ENCODE assay signal across 30 cellular contexts in the genomic region with DNA sequence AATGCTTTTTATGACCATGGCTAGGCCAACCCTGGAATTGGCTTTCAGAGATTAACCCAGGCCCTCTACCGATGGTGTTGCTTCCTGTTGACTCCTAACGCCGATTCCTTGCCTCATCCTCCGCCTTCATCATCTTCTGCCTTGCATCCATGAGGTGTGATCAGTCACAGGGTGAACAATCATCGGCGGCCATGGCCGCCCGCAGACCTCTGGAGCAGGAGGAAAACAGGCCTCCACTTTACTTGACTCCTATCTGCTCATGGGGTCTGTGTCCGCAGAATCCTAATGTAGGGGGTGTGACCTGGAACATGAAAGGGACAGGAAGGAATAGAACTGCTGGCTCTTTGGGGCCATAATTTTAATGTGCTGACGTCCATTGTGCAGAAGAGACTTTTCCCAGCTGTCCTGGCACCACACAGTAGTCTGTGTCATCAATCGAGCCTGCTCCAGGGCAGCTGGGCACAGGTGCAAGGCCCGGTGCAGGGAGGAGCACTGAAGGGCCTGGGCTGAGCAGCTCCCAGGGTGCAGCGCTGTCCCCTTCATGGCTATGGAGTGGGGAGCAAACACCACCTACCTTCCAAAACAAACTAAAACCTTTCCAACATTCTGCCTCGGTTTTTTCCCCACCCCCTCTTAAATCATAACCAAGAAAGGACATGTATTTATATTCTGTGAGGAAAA. TPM values are rescaled to one million over a fixed set of nuclear protein-coding genes. Genes with fewer than 3 reads are reported as not detected.
A peak's percentile ranks its signal among the peaks of the same experiment; 100 is the strongest.
DNase-seq lines count a peak whose midpoint lies in the region; ATAC-seq and TF ChIP-seq lines count a peak whose summit lies in the region.
"Had no signal": no experiment of that assay in that cellular context is flagged by ENCODE, and none has a peak within 500 bp of the region (broad histone marks: within the 10 kb centered on the region; RNA-seq: fewer than 3 reads in every experiment).

No MANE protein-coding gene starts in this region.

- in situ Hi-C loops in mammary epithelial cell (cut with MboI; ENCODE audit: low sequenced_read_pairs in 2 of 2), result no loop called here

- H3K27me3 ChIP-seq in mammary epithelial cell (ENCODE audit: insufficient read depth, low read length), result no peaks in the 10 kb centered on the region
- H3K27me3 ChIP-seq in right lobe of liver, result no peaks in the 10 kb centered on the region
- no peaks in the 10 kb centered on the region for H3K27me3 ChIP-seq in tibial artery
- H3K27me3 ChIP-seq: suprapubic skin, uterus had no signal

- no peaks in the 10 kb centered on the region for H3K79me2 ChIP-seq in mammary epithelial cell (ENCODE audit: insufficient read depth, low read length)

- no peak overlapping the region for H3K27ac ChIP-seq in mammary epithelial cell (ENCODE audit: insufficient read depth, low read depth, low read length)
- peak overlapping the region in 1 of 3 donors; percentile 37 for H3K27ac ChIP-seq in right lobe of liver
- peak overlapping the region; percentile 87 to 89 for H3K27ac ChIP-seq in tibial artery
- H3K27ac ChIP-seq: skin epidermis, suprapubic skin, uterus had no signal

- H3K36me3 Mint-ChIP-seq in MCF 10A (ENCODE audit: insufficient read depth, unreplicated experiment) (no peaks in the 10 kb centered on the region), WTC11 (no peaks in the 10 kb centered on the region)
- H3K36me3 Mint-ChIP-seq: natural killer cell had no signal

- no peak overlapping the region for H2AFZ ChIP-seq in mammary epithelial cell (ENCODE audit: low read depth, low read length)

- H3K9ac ChIP-seq in mammary epithelial cell (ENCODE audit: insufficient read depth, low read length), result no peak overlapping the region
- H3K9ac ChIP-seq: SK-N-SH had no signal

- CTCF ChIA-PET in MCF 10A (lab: Yijun Ruan, JAX), result no interaction called here
- CTCF ChIA-PET in mammary epithelial cell (lab: Charles Lee; ENCODE audit: low non-redundant PET), result no interaction called here
- CTCF ChIA-PET in HEK293T (lab: Yijun Ruan, JAX), result no interaction called here
- CTCF ChIA-PET in WTC11 (lab: Charles Lee), result no interaction called here

- WGBS in mammary epithelial cell (ENCODE audit: low coverage, missing lambda C conversion rate), result 89% methylated on average over 14 of the region's 14 CpGs
- 68% methylated on average over 8 of the region's 14 CpGs for WGBS in right lobe of liver (ENCODE audit: insufficient coverage, low coverage, low lambda C conversion rate, missing lambda C conversion rate)

- H3K4me3 Mint-ChIP-seq in MCF 10A (ENCODE audit: unreplicated experiment), result no peak overlapping the region
- H3K4me3 Mint-ChIP-seq in WTC11, result no peak overlapping the region
- H3K4me3 Mint-ChIP-seq: CD4-positive, alpha-beta T cell; natural killer cell had no signal

- no peaks in the 10 kb centered on the region for H3K9me3 Mint-ChIP-seq in MCF 10A (ENCODE audit: unreplicated experiment)
- no peaks in the 10 kb centered on the region for H3K9me3 Mint-ChIP-seq in WTC11
- H3K9me3 Mint-ChIP-seq: CD4-positive, alpha-beta T cell; natural killer cell had no signal

- no peaks in the 10 kb centered on the region for H4K20me1 ChIP-seq in mammary epithelial cell (ENCODE audit: insufficient read depth, low read length)

- H3K27me3 Mint-ChIP-seq in MCF 10A (ENCODE audit: insufficient read depth, unreplicated experiment) (no peaks in the 10 kb centered on the region), WTC11 (ENCODE audit: low read depth) (no peaks in the 10 kb centered on the region)

- H3K9me3 ChIP-seq in mammary epithelial cell (replicated peaks; ENCODE audit: insufficient read depth, low read length) (no peaks in the 10 kb centered on the region), right lobe of liver (no peaks in the 10 kb centered on the region), tibial artery (no peaks in the 10 kb centered on the region)
- H3K9me3 ChIP-seq: SK-N-SH, suprapubic skin, uterus had no signal

- POLR2A ChIA-PET in MCF 10A (lab: Yijun Ruan, JAX), result interaction anchor here (0.6 to 1.7 kb wide), 3 partner anchors 22 to 27 kb away, joined by 3 to 4 read pairs (median 3); no protein-coding TSS in a partner anchor
- POLR2A ChIA-PET in HEK293T (lab: Yijun Ruan, JAX), result no interaction called here
- POLR2A ChIA-PET in WTC11 (lab: Charles Lee), result no interaction called here

- DNase-seq in MCF 10A (ENCODE audit: unreplicated experiment) (no peak), mammary epithelial cell (no peak), SHP77 treated with DMSO at 0.1 percent for 48 hours (lab: John Stamatoyannopoulos, UW) (peak; percentile 50), right lobe of liver (peak; percentile 56 to 85 (median 78)), tibial artery (no peak), SK-N-DZ (ENCODE audit: low spot score) (no peak), HEK293T (ENCODE audit: extremely low spot score) (no peak), WTC11 (ENCODE audit: low spot score) (no peak)
- DNase-seq: 8988T; activated CD4-positive, alpha-beta T cell treated with anti-CD3 and anti-CD28 coated beads, Interleukin-2, amount 50 U/mL, for 48 hours; activated T-cell treated with anti-CD3 and anti-CD28 coated beads, Interleukin-2, amount 50 U/mL, for 48 hours; AML-193; caudate nucleus; CD4-positive, alpha-beta T cell; EL; erythroblast; glutamatergic neuron; KBM-7; natural killer cell; NCI-H1436; NCI-H2107; occipital lobe; RPMI8226; SK-N-SH; stimulated activated naive CD4-positive, alpha-beta T cell; uterus had no signal

- H3K27ac Mint-ChIP-seq in MCF 10A (ENCODE audit: low read depth, unreplicated experiment) (peak overlapping the region; percentile 39), WTC11 (no peak overlapping the region)
- H3K27ac Mint-ChIP-seq: CD4-positive, alpha-beta T cell; natural killer cell had no signal

- H3K4me3 ChIP-seq in mammary epithelial cell (replicated peaks in 1 of 3; ENCODE audit: insufficient read depth in 1 of 3, low read depth in 2 of 3, low read length in 3 of 3), result no peak overlapping the region
- no peak overlapping the region for H3K4me3 ChIP-seq in right lobe of liver
- no peak overlapping the region for H3K4me3 ChIP-seq in tibial artery
- H3K4me3 ChIP-seq: skin epidermis, suprapubic skin, uterus had no signal

- intact Hi-C loops in MCF 10A (cut with micrococcal nuclease), result no loop called here
- intact Hi-C loops in mammary epithelial cell (cut with micrococcal nuclease), result no loop called here
- intact Hi-C loops in right lobe of liver (cut with DNase I), result no loop called here
- intact Hi-C loops in tibial artery (cut with DNase I; ENCODE audit: low total_unique reads), result loop anchor here (5.0 kb wide), 1 partner anchor 36 kb away; no protein-coding TSS in a partner anchor

- BruUV-seq in MCF 10A (replicated peaks; lab: Mats Ljungman, UMichigan) (no TSS peak), mammary epithelial cell (replicated peaks; lab: Mats Ljungman, UMichigan) (no TSS peak)

- TF ChIP-seq CTCF in MCF 10A (IDR thresholded peaks at IDR 0.05; ENCODE audit: unreplicated experiment), result no peak
- no peak for TF ChIP-seq CTCF in mammary epithelial cell (conservative IDR thresholded peaks at IDR 0.05 in 1 of 2, IDR thresholded peaks at IDR 0.05 in 1 of 2; ENCODE audit: extremely low read depth in 1 of 2, insufficient read depth in 1 of 2, low read depth in 1 of 2, low read length in 2 of 2)
- no peak for TF ChIP-seq CTCF in right lobe of liver (IDR thresholded peaks at IDR 0.05)
- no peak for TF ChIP-seq CTCF in tibial artery (IDR thresholded peaks at IDR 0.05)
- no peak for TF ChIP-seq CTCF in WTC11 (IDR thresholded peaks at IDR 0.05)

- ATAC-seq in right lobe of liver (peak; percentile 81 to 92 (median 90)), WTC11 (no peak)
- ATAC-seq: activated CD4-positive, CD25-positive, alpha-beta regulatory T cell treated with anti-CD3 and anti-CD28 coated beads, Interleukin-2, amount 50 U/mL, for 24 hours; natural killer cell had no signal

- dilution Hi-C loops in mammary epithelial cell (cut with HindIII; ENCODE audit: low sequenced_read_pairs), result no loop called here

- no peak overlapping the region for H3K4me2 ChIP-seq in mammary epithelial cell (ENCODE audit: insufficient read depth, low read depth, low read length)
- H3K4me2 ChIP-seq: SK-N-SH had no signal

- H3K36me3 ChIP-seq in mammary epithelial cell (ENCODE audit: insufficient read depth, low read length) (no peaks in the 10 kb centered on the region), right lobe of liver (no peaks in the 10 kb centered on the region), tibial artery (no peaks in the 10 kb centered on the region)
- H3K36me3 ChIP-seq: suprapubic skin, uterus had no signal

- H3K4me1 Mint-ChIP-seq in MCF 10A (ENCODE audit: insufficient read depth, unreplicated experiment), result no peaks in the 10 kb centered on the region
- H3K4me1 Mint-ChIP-seq in WTC11, result peaks cover 7% of the 10 kb centered on the region; the same call in 1 of the 2 replicates

- no peak for TF ChIP-seq POLR2A in right lobe of liver (IDR thresholded peaks at IDR 0.05)

- peaks cover 12% of the 10 kb centered on the region for H3K4me1 ChIP-seq in mammary epithelial cell (ENCODE audit: insufficient read depth, low read length)
- H3K4me1 ChIP-seq in right lobe of liver, result peaks cover 0 to 51% (median 11%) of the 10 kb centered on the region in 4 donors
- H3K4me1 ChIP-seq in tibial artery, result peaks cover 0 to 93% (median 40%) of the 10 kb centered on the region in 4 donors
- H3K4me1 ChIP-seq: suprapubic skin, uterus had no signal

TF ChIP-seq in HEK293T, 16 proteins besides CTCF, POLR2A, EP300 and RAD21:
- TF ChIP-seq CTBP1 (IDR thresholded peaks at IDR 0.05; ENCODE audit: borderline replicate concordance) (no peak), FOXM1 (IDR thresholded peaks at IDR 0.05; ENCODE audit: borderline replicate concordance) (no peak), SP1 (IDR thresholded peaks at IDR 0.05) (no peak), BHLHE40 (IDR thresholded peaks at IDR 0.05; ENCODE audit: borderline replicate concordance) (no peak), ZNF384 (IDR thresholded peaks at IDR 0.05) (no peak), HDGF (IDR thresholded peaks at IDR 0.05; ENCODE audit: borderline replicate concordance) (no peak), L3MBTL2 (conservative IDR thresholded peaks at IDR 0.05) (no peak)

TF ChIP-seq in WTC11, 78 proteins besides CTCF, POLR2A, EP300 and RAD21 (continues in another document):
- TF ChIP-seq ELF4 (CRISPR knock-in tag; IDR thresholded peaks at IDR 0.05; ENCODE audit: low read depth), result no peak

RNA-seq across cellular contexts. Expression of a gene that starts 8.0 kb away (rescaled TPM):
- 0.09 and 0.20 TPM in 2 replicates for total RNA-seq in MCF 10A (2022)
- 1 to 10 TPM in 1 of 2 donors, under 1 TPM in 1; 0.33 to 1.4 TPM for total RNA-seq in mammary epithelial cell
- 0.52 TPM for polyA plus RNA-seq in mammary epithelial cell
- not detected for polyA minus RNA-seq in mammary epithelial cell
- total RNA-seq in right lobe of liver, result 10 to 100 TPM; 16.3 to 49.3 (median 32.0) TPM
- polyA plus RNA-seq in SK-N-DZ (2014; cell fraction: cytosol; rRNA removed), result not detected in 2 replicates
- not detected in 2 replicates for polyA plus RNA-seq in SK-N-DZ (2014; cell fraction: nucleus; rRNA removed)
- 2.2 to 4.1 TPM (median 2.4 TPM) in 3 replicates for total RNA-seq in WTC11 (2021)
- total RNA-seq: CD4-positive, alpha-beta T cell; mononuclear cell; natural killer cell had no signal
- polyA plus RNA-seq: SK-N-SH had no signal

Comparison
In these comparisons a context has a peak if more than half of its experiments do, and no peak if none do; other contexts are left out.
1. DNase-seq: peak in SHP77 treated with DMSO at 0.1 percent for 48 hours (single experiment) and right lobe of liver (3 of 3); none in MCF 10A (single experiment), mammary epithelial cell (single experiment), tibial artery (0 of 2), SK-N-DZ (single experiment), HEK293T (single experiment) and WTC11 (single experiment).